In genomic region chr6:142846883-142847287, GRCh38 we compare ENCODE assay signal across 8 cellular contexts.
DNase-seq lines count a peak whose midpoint lies in the region; ATAC-seq and TF ChIP-seq lines count a peak whose summit lies in the region.

No MANE protein-coding gene starts in this region.

- POLR2A ChIA-PET in MCF 10A (lab: Yijun Ruan, JAX), result interaction anchor here (0.7 to 6.9 kb wide), 12 partner anchors 8 to 100 kb away, joined by 3 to 34 read pairs (median 3); no protein-coding TSS in a partner anchor

- peak overlapping the region; percentile 64 for H3K4me3 ChIP-seq in ACC112 (ENCODE audit: low read depth, low read length)

- peak overlapping the region; percentile 26 for H2AFZ ChIP-seq in ACC112 (ENCODE audit: low read length, unreplicated experiment)

- H3K27ac Mint-ChIP-seq in MCF 10A (ENCODE audit: low read depth, unreplicated experiment) (peak overlapping the region; percentile 95), memory B cell (peak overlapping the region; percentile 92)

- no peaks in the 10 kb centered on the region for H3K9me3 Mint-ChIP-seq in MCF 10A (ENCODE audit: unreplicated experiment)
- H3K9me3 Mint-ChIP-seq in memory B cell, result no peaks in the 10 kb centered on the region

- no peaks in the 10 kb centered on the region for H3K27me3 Mint-ChIP-seq in MCF 10A (ENCODE audit: insufficient read depth, unreplicated experiment)
- H3K27me3 Mint-ChIP-seq in memory B cell, result no peaks in the 10 kb centered on the region

- CTCF ChIA-PET in MCF 10A (lab: Yijun Ruan, JAX), result interaction anchor here (0.7 kb wide), 1 partner anchor 29 kb away, joined by 3 read pairs; no protein-coding TSS in a partner anchor

- ATAC-seq in memory B cell (ENCODE audit: low read depth), result no peak
- ATAC-seq in HG03457 (IDR thresholded peaks at IDR 0.05; ENCODE audit: unreplicated experiment), result no peak
- ATAC-seq in GM21515 (IDR thresholded peaks at IDR 0.05; ENCODE audit: unreplicated experiment), result no peak

- H3K36me3 Mint-ChIP-seq in MCF 10A (ENCODE audit: insufficient read depth, unreplicated experiment) (peaks cover 13% of the 10 kb centered on the region), memory B cell (no peaks in the 10 kb centered on the region)

- peaks cover 93% of the 10 kb centered on the region for H3K4me1 ChIP-seq in ACC112 (ENCODE audit: control insufficient read depth, insufficient read depth, low read length, unreplicated experiment)

- peak overlapping the region; percentile 97 for H3K27ac ChIP-seq in ACC112 (ENCODE audit: low read depth, low read length)

- peaks cover 72% of the 10 kb centered on the region for H3K4me1 Mint-ChIP-seq in MCF 10A (ENCODE audit: insufficient read depth, unreplicated experiment)
- peaks cover 64% of the 10 kb centered on the region for H3K4me1 Mint-ChIP-seq in memory B cell

- no peaks in the 10 kb centered on the region for H3K36me3 ChIP-seq in ACC112 (ENCODE audit: insufficient read depth, low read length)

- BruUV-seq in MCF 10A (replicated peaks; lab: Mats Ljungman, UMichigan), result no TSS peak

- no peak for TF ChIP-seq CTCF in MCF 10A (IDR thresholded peaks at IDR 0.05; ENCODE audit: unreplicated experiment)

- H3K27me3 ChIP-seq in ACC112 (ENCODE audit: insufficient read depth, low read length), result no peaks in the 10 kb centered on the region

- peak overlapping the region; percentile 69 for H3K4me3 Mint-ChIP-seq in MCF 10A (ENCODE audit: unreplicated experiment)
- H3K4me3 Mint-ChIP-seq in memory B cell, result no peak overlapping the region

- H3K79me2 ChIP-seq in ACC112 (ENCODE audit: control insufficient read depth, insufficient read depth, low read length, unreplicated experiment), result peaks cover 60% of the 10 kb centered on the region

- intact Hi-C loops in MCF 10A (cut with micrococcal nuclease), result loop anchor here (2.0 kb wide), 2 partner anchors 38 to 98 kb away; partner anchors contain the start of gene HIVEP2

- DNase-seq in HT1080 (ENCODE audit: low read depth) (peak; percentile 92), MCF 10A (ENCODE audit: unreplicated experiment) (peak; percentile 76), memory B cell (ENCODE audit: low spot score in 2 of 2) (no peak), DMS153 (lab: John Stamatoyannopoulos, UW) (no peak), D341Med (ENCODE audit: low spot score) (no peak)

Comparison
In these comparisons a context has a peak if more than half of its experiments do, and no peak if none do; other contexts are left out.
1. DNase-seq: peak in HT1080 (single experiment) and MCF 10A (single experiment); none in memory B cell (0 of 2), DMS153 (single experiment) and D341Med (single experiment).